In the genomic region with DNA sequence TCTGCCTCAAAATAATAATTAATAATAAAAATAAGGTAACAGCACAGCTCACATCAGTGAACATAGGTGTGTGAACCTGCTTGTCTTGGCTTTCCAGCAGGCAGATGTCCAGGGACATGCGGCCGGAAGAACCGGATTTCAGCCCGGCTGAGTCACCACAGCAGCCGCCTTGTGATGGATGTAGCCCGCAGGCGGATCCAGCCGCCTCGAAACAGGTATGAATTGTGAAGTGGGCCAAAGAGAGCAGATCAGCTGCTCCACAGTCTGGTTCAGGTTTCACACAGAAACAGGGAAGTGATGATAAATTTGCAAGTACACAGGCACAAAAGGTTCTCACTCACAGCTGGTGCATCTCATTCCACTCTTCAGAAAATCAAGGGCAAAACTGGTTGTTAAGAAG, we compare ENCODE assay signal across 11 cellular contexts. TPM values are rescaled to one million over a fixed set of nuclear protein-coding genes. Genes with fewer than 3 reads are reported as not detected.
A peak's percentile ranks its signal among the peaks of the same experiment; 100 is the strongest.
DNase-seq lines count a peak whose midpoint lies in the region; ATAC-seq, FAIRE-seq and TF ChIP-seq lines count a peak whose summit lies in the region.
"Had no signal": no experiment of that assay in that cellular context is flagged by ENCODE, and none has a peak within 500 bp of the region (broad histone marks: within the 10 kb centered on the region; RNA-seq: fewer than 3 reads in every experiment).

No MANE protein-coding gene starts in this region.

- no peak overlapping the region for H3K9ac ChIP-seq in PC-3 (ENCODE audit: low read length)
- H3K9ac ChIP-seq in kidney (ENCODE audit: low read length in 2 of 2), result no peak overlapping the region

- no peaks in the 10 kb centered on the region for H3F3A ChIP-seq in PC-3 (ENCODE audit: low read length, unreplicated experiment)

- H3K4me3 ChIP-seq in PC-3 (ENCODE audit: low read length) (peak overlapping the region; percentile 34; the same call in 1 of the 2 replicates), kidney (ENCODE audit: low read length in 2 of 2) (peak overlapping the region in 1 of 2 donors; percentile 33)
- H3K4me3 ChIP-seq: sigmoid colon had no signal

- no peaks in the 10 kb centered on the region for H3K9me2 ChIP-seq in PC-3 (replicated peaks; ENCODE audit: low read length)

- H2AFZ ChIP-seq in PC-3 (ENCODE audit: low read length), result peak overlapping the region; percentile 35; the same call in 1 of the 2 replicates

- peak overlapping the region; percentile 74 for H3K4me2 ChIP-seq in PC-3 (ENCODE audit: low read length)

- peaks cover 36% of the 10 kb centered on the region for H3K4me1 ChIP-seq in PC-3 (ENCODE audit: insufficient read depth, low read length)
- no peaks in the 10 kb centered on the region for H3K4me1 ChIP-seq in kidney (ENCODE audit: control insufficient read depth in 1 of 2, insufficient read depth in 1 of 2, low read depth in 1 of 2, low read length in 2 of 2)
- H3K4me1 ChIP-seq: sigmoid colon had no signal

- no TSS peak for BruUV-seq in PC-3 (replicated peaks; lab: Mats Ljungman, UMichigan)

- POLR2A ChIA-PET in PC-3 (lab: Charles Lee; ENCODE audit: unreplicated experiment), result no interaction called here

- H3K9me3 ChIP-seq in PC-3 (ENCODE audit: low read length), result no peaks in the 10 kb centered on the region
- no peaks in the 10 kb centered on the region for H3K9me3 ChIP-seq in kidney (ENCODE audit: control insufficient read depth in 1 of 2, low read length in 2 of 2)
- H3K9me3 ChIP-seq: sigmoid colon had no signal

- intact Hi-C loops in PC-3 (cut with micrococcal nuclease) (no loop called here), kidney (cut with DNase I) (no loop called here)

- peak overlapping the region; percentile 64 for H3K27ac ChIP-seq in 22Rv1
- peak overlapping the region; percentile 66 for H3K27ac ChIP-seq in PC-3 (ENCODE audit: low read length)
- no peak overlapping the region for H3K27ac ChIP-seq in kidney (ENCODE audit: low read depth in 2 of 2, low read length in 2 of 2)
- H3K27ac ChIP-seq: sigmoid colon had no signal

- H3K27me3 ChIP-seq in PC-3 (ENCODE audit: low read length), result no peaks in the 10 kb centered on the region
- H3K27me3 ChIP-seq: sigmoid colon had no signal

- DNase-seq in NCI-H1092 treated with DMSO at 0.1 percent for 48 hours (lab: John Stamatoyannopoulos, UW) (peak; percentile 86), PC-3 (peak; percentile 97), kidney (peak; percentile 94), dermis blood vessel endothelial cell (no peak), activated T-cell treated with anti-CD3 and anti-CD28 coated beads for 4 hours (no peak), GM19240 (ENCODE audit: insufficient read length, low spot score) (no peak), SK-N-DZ (ENCODE audit: low spot score) (no peak)
- DNase-seq: NCI-H446, sigmoid colon had no signal

- H3K36me3 ChIP-seq in PC-3 (ENCODE audit: low read depth, low read length) (no peaks in the 10 kb centered on the region), kidney (ENCODE audit: control insufficient read depth in 1 of 2, insufficient read depth in 2 of 2, low read length in 2 of 2) (no peaks in the 10 kb centered on the region)
- H3K36me3 ChIP-seq: sigmoid colon had no signal

- H3K79me2 ChIP-seq in PC-3 (ENCODE audit: low read length), result no peaks in the 10 kb centered on the region

- TF ChIP-seq CTCF in 22Rv1 (IDR thresholded peaks at IDR 0.05) (no peak), PC-3 (conservative IDR thresholded peaks at IDR 0.05; ENCODE audit: low read depth, low read length) (no peak), kidney (IDR thresholded peaks at IDR 0.05; ENCODE audit: borderline replicate concordance, extremely low read depth, insufficient read depth) (no peak)

- ATAC-seq in PC-3, result peak; percentile 99

- no peak for FAIRE-seq in kidney (lab: Jason Lieb, UNC)

- H4K20me1 ChIP-seq in PC-3 (ENCODE audit: low read length), result no peaks in the 10 kb centered on the region

- CTCF ChIA-PET in PC-3 (lab: Charles Lee), result no interaction called here

RNA-seq across cellular contexts. Expression of gene ID4, which starts 55.1 kb away (rescaled TPM):
- 1.2 and 1.4 TPM in 2 replicates for total RNA-seq in PC-3 (2014; rRNA removed)
- total RNA-seq in kidney, result 60.4 TPM
- polyA plus RNA-seq in kidney (ENCODE audit: insufficient read depth, low read depth, low replicate concordance), result 17.9 TPM
- 0.09 and 0.85 TPM in 2 replicates for total RNA-seq in dermis blood vessel endothelial cell
- polyA plus RNA-seq in SK-N-DZ (2014; cell fraction: cytosol; rRNA removed), result 1.1 and 2.5 TPM in 2 replicates
- polyA plus RNA-seq in SK-N-DZ (2014; cell fraction: nucleus; rRNA removed), result 2.1 and 2.8 TPM in 2 replicates
- total RNA-seq: T-helper 2 cell treated with Interferon-gamma antibody and Interleukin-4, amounts not matched to agents 100 ng/mL and 5 ng/mL, for 36 hours had no signal

Comparison
In these comparisons a context has a peak if more than half of its experiments do, and no peak if none do; other contexts are left out.
1. H3K27ac ChIP-seq: peak in 22Rv1 (single experiment) and PC-3 (single experiment); none in kidney (0 of 2).
2. DNase-seq: peak in NCI-H1092 treated with DMSO at 0.1 percent for 48 hours (single experiment), PC-3 (single experiment) and kidney (single experiment); none in dermis blood vessel endothelial cell (single experiment), activated T-cell treated with anti-CD3 and anti-CD28 coated beads for 4 hours (single experiment), GM19240 (single experiment) and SK-N-DZ (single experiment).
3. RNA of gene ID4, which starts 55.1 kb away (total RNA-seq): 60.4 TPM in kidney (single experiment); 1.2 to 1.4 TPM in PC-3 and 0.09 to 0.85 TPM in dermis blood vessel endothelial cell; every median in the first group is over 10 times any median in the second.